Comparison of ENCODE assay signal across 1 cellular context in genomic region chr13:85665286-85665685, GRCh38.
TF ChIP-seq lines count a peak whose summit lies in the region.

No MANE protein-coding gene starts in this region.

TF ChIP-seq in HepG2, 621 proteins besides CTCF, POLR2A, EP300 and RAD21 (continued from another document):
- TF ChIP-seq ZNF609 (CRISPR knock-in tag; IDR thresholded peaks at IDR 0.05; ENCODE audit: borderline replicate concordance) (no peak), ZNF3 (CRISPR knock-in tag; IDR thresholded peaks at IDR 0.05) (no peak)
